In the genomic region with DNA sequence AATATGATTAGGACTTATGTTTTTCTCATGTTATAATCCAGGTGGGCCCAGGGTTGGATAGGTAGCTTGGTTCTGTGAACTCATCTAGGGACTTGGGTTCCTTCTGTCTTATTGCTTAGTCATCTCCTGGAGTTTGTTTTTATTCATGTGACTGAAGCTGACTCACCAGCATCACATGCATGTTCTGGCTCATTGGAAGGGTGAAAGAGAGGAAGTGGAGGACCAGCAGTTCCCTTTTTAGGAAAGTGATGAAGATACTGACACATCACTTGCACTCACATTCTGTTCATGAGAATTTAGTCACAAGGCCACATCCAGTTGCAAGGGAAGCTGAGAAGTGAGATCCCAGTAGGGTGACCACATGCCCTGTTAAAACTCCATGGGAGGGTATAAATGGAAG, we compare ENCODE assay signal across 7 cellular contexts.
DNase-seq lines count a peak whose midpoint lies in the region; ATAC-seq, FAIRE-seq and TF ChIP-seq lines count a peak whose summit lies in the region.
"Not testable (repeated sequence)": the region's sequence is repeated elsewhere in the genome, so short reads cannot be mapped to it uniquely, and the experiment has no call there.

No MANE protein-coding gene starts in this region.

- not testable (repeated sequence) for H3K9me3 Mint-ChIP-seq in activated CD8-positive, alpha-beta T cell treated with anti-CD3 and anti-CD28 coated beads for 36 hours; central memory CD8-positive, alpha-beta T cell

- not testable (repeated sequence) for H3K4me3 ChIP-seq in keratinocyte (ENCODE audit: control insufficient read depth in 2 of 3, extremely low read depth in 1 of 3, insufficient read depth in 2 of 3, low read depth in 1 of 3, low read length in 3 of 3); psoas muscle

- H3K27ac Mint-ChIP-seq in activated CD8-positive, alpha-beta T cell treated with anti-CD3 and anti-CD28 coated beads for 36 hours; central memory CD8-positive, alpha-beta T cell (ENCODE audit: low read depth): not testable (repeated sequence)

- H3K4me2 ChIP-seq in keratinocyte (ENCODE audit: control insufficient read depth, extremely low read depth, insufficient read depth, low read depth, low read length), result not testable (repeated sequence)

- not testable (repeated sequence) for TF ChIP-seq CTCF in activated CD8-positive, alpha-beta T cell treated with anti-CD3 and anti-CD28 coated beads for 36 hours (IDR thresholded peaks at IDR 0.05); keratinocyte (optimal IDR thresholded peaks at IDR 0.05 in 1 of 3, IDR thresholded peaks at IDR 0.05 in 1 of 3, conservative IDR thresholded peaks at IDR 0.05 in 1 of 3; ENCODE audit: extremely low read depth in 1 of 3, insufficient read depth in 2 of 3, low read length in 3 of 3); psoas muscle (IDR thresholded peaks at IDR 0.05)

- H3K9ac ChIP-seq in keratinocyte (ENCODE audit: control insufficient read depth, extremely low read depth, insufficient read depth, low read length), result not testable (repeated sequence)

- not testable (repeated sequence) for H3K27me3 ChIP-seq in keratinocyte (ENCODE audit: control insufficient read depth, extremely low read depth, insufficient read depth, low read length); psoas muscle (ENCODE audit: insufficient read depth in 3 of 3, low read length in 2 of 3)

- H3K4me3 Mint-ChIP-seq in activated CD8-positive, alpha-beta T cell treated with anti-CD3 and anti-CD28 coated beads for 36 hours; central memory CD8-positive, alpha-beta T cell: not testable (repeated sequence)

- CTCF ChIA-PET in activated CD8-positive, alpha-beta T cell treated with anti-CD3 and anti-CD28 coated beads for 36 hours (lab: Charles Lee), result not testable (repeated sequence)

- H3K4me1 ChIP-seq in keratinocyte (ENCODE audit: control insufficient read depth, extremely low read depth, insufficient read depth, low read length); psoas muscle: not testable (repeated sequence)

- H3K27ac ChIP-seq in keratinocyte (ENCODE audit: control insufficient read depth, insufficient read depth, low read length); psoas muscle: not testable (repeated sequence)

- peak; percentile 54 for ATAC-seq in GM18870 (IDR thresholded peaks at IDR 0.05; ENCODE audit: unreplicated experiment)
- ATAC-seq in HG02610 (IDR thresholded peaks at IDR 0.05; ENCODE audit: unreplicated experiment), result peak; percentile 65
- ATAC-seq in HG03575 (IDR thresholded peaks at IDR 0.05; ENCODE audit: extremely low read depth, insufficient number of reproducible peaks, low FRiP score, unreplicated experiment), result peak; percentile 72
- ATAC-seq in activated CD8-positive, alpha-beta T cell treated with anti-CD3 and anti-CD28 coated beads for 36 hours, result peak; percentile 91
- ATAC-seq in central memory CD8-positive, alpha-beta T cell (replicated peaks; ENCODE audit: extremely low read depth, poor library complexity, severe bottlenecking), result peak; percentile 43
- peak; percentile 47 to 83 (median 70) for ATAC-seq in psoas muscle

- not testable (repeated sequence) for H4K20me1 ChIP-seq in keratinocyte (ENCODE audit: control insufficient read depth, extremely low read depth, insufficient read depth, low read length)

- H3K27me3 Mint-ChIP-seq in activated CD8-positive, alpha-beta T cell treated with anti-CD3 and anti-CD28 coated beads for 36 hours; central memory CD8-positive, alpha-beta T cell: not testable (repeated sequence)

- not testable (repeated sequence) for DNase-seq in activated CD8-positive, alpha-beta T cell treated with anti-CD3 and anti-CD28 coated beads for 36 hours; central memory CD8-positive, alpha-beta T cell (ENCODE audit: low spot score in 2 of 2); keratinocyte (ENCODE audit: low read depth, low spot score); psoas muscle

- not testable (repeated sequence) for H2AFZ ChIP-seq in keratinocyte (ENCODE audit: control insufficient read depth, low read length)

- H3K9me1 ChIP-seq in keratinocyte (ENCODE audit: control insufficient read depth, extremely low read depth, insufficient read depth, low read length), result not testable (repeated sequence)

- H3K4me1 Mint-ChIP-seq in activated CD8-positive, alpha-beta T cell treated with anti-CD3 and anti-CD28 coated beads for 36 hours (ENCODE audit: low read depth); central memory CD8-positive, alpha-beta T cell: not testable (repeated sequence)

- POLR2A ChIA-PET in activated CD8-positive, alpha-beta T cell treated with anti-CD3 and anti-CD28 coated beads for 36 hours (lab: Charles Lee), result not testable (repeated sequence)

- not testable (repeated sequence) for H3K79me2 ChIP-seq in keratinocyte (ENCODE audit: control insufficient read depth, insufficient read depth, low read length)

- H3K9me3 ChIP-seq in keratinocyte (ENCODE audit: control insufficient read depth, low read depth, low read length); psoas muscle: not testable (repeated sequence)

- dilution Hi-C loops in keratinocyte (cut with MboI; ENCODE audit: extremely low pct_ligation_motif_present, low sequenced_read_pairs), result not testable (repeated sequence)

- H3K36me3 Mint-ChIP-seq in activated CD8-positive, alpha-beta T cell treated with anti-CD3 and anti-CD28 coated beads for 36 hours (ENCODE audit: low read depth); central memory CD8-positive, alpha-beta T cell (ENCODE audit: insufficient read depth): not testable (repeated sequence)

- not testable (repeated sequence) for H3K36me3 ChIP-seq in keratinocyte (ENCODE audit: control insufficient read depth in 2 of 2, extremely low read depth in 1 of 2, insufficient read depth in 2 of 2, low read length in 2 of 2); psoas muscle (ENCODE audit: insufficient read depth in 1 of 2, low read depth in 1 of 2)

- peak; percentile 100 for FAIRE-seq in keratinocyte (lab: Jason Lieb, UNC)

- intact Hi-C loops in activated CD8-positive, alpha-beta T cell treated with anti-CD3 and anti-CD28 coated beads for 36 hours (cut with micrococcal nuclease); psoas muscle (cut with DNase I): not testable (repeated sequence)
